ENCODE assay signal across 6 cellular contexts in genomic region chr1:44820328-44820944, GRCh38. TPM values are rescaled to one million over a fixed set of nuclear protein-coding genes. Genes with fewer than 3 reads are reported as not detected.
DNase-seq lines count a peak whose midpoint lies in the region; TF ChIP-seq lines count a peak whose summit lies in the region.

No MANE protein-coding gene starts in this region.

- DNase-seq in T-helper 1 cell (no peak), cardiac muscle cell (ENCODE audit: low read depth in 1 of 2, low spot score in 1 of 2) (no peak), thyroid gland (peak in 1 of 2 donors; percentile 18), LoVo (ENCODE audit: low spot score) (no peak)
- no peak for DNase-seq in NK-92 treated with Interleukin-12 subunit alpha and Interleukin-12 subunit beta, amount 100 ng/mL, for 24 hours (lab: John Stamatoyannopoulos, UW)

- TF ChIP-seq POLR2A in thyroid gland (IDR thresholded peaks at IDR 0.05), result no peak

- H3K27ac ChIP-seq in cardiac muscle cell, result peak overlapping the region; percentile 98
- peak overlapping the region; percentile 97 to 98 (median 97) for H3K27ac ChIP-seq in thyroid gland

- H3K36me3 Mint-ChIP-seq in T-helper 1 cell treated with Interleukin-12 subunit alpha and Interleukin-12 subunit beta and Interleukin-4 antibody, amounts not matched to agents 30 μg/mL and 1 μg/mL, for 36 hours (ENCODE audit: low read depth), result peaks cover 8% of the 10 kb centered on the region

- H3K4me1 ChIP-seq in cardiac muscle cell (ENCODE audit: low read depth) (no peaks in the 10 kb centered on the region), thyroid gland (peaks cover 4 to 25% of the 10 kb centered on the region in 2 donors)

- H3K27me3 Mint-ChIP-seq in T-helper 1 cell treated with Interleukin-12 subunit alpha and Interleukin-12 subunit beta and Interleukin-4 antibody, amounts not matched to agents 30 μg/mL and 1 μg/mL, for 36 hours (ENCODE audit: low read depth), result no peaks in the 10 kb centered on the region

- peak overlapping the region; percentile 87 for H3K4me3 Mint-ChIP-seq in T-helper 1 cell treated with Interleukin-12 subunit alpha and Interleukin-12 subunit beta and Interleukin-4 antibody, amounts not matched to agents 30 μg/mL and 1 μg/mL, for 36 hours

- H3K27me3 ChIP-seq in cardiac muscle cell (no peaks in the 10 kb centered on the region), thyroid gland (no peaks in the 10 kb centered on the region)

- peaks cover 31% of the 10 kb centered on the region for H3K4me1 Mint-ChIP-seq in T-helper 1 cell treated with Interleukin-12 subunit alpha and Interleukin-12 subunit beta and Interleukin-4 antibody, amounts not matched to agents 30 μg/mL and 1 μg/mL, for 36 hours (ENCODE audit: low read depth)

- H3K4me3 ChIP-seq in cardiac muscle cell (peak overlapping the region; percentile 23), thyroid gland (replicated peaks in 1 of 3) (peak overlapping the region in 1 of 3 donors; percentile 38)

- H3K36me3 ChIP-seq in cardiac muscle cell (no peaks in the 10 kb centered on the region), thyroid gland (no peaks in the 10 kb centered on the region)

- intact Hi-C loops in thyroid gland (cut with DNase I), result no loop called here

- H3K9me3 ChIP-seq in cardiac muscle cell (ENCODE audit: low read depth) (no peaks in the 10 kb centered on the region), thyroid gland (no peaks in the 10 kb centered on the region)

- H3K9me3 Mint-ChIP-seq in T-helper 1 cell treated with Interleukin-12 subunit alpha and Interleukin-12 subunit beta and Interleukin-4 antibody, amounts not matched to agents 30 μg/mL and 1 μg/mL, for 36 hours, result no peaks in the 10 kb centered on the region

- TF ChIP-seq CTCF in cardiac muscle cell (IDR thresholded peaks at IDR 0.05; ENCODE audit: low read depth, low read length), result no peak
- TF ChIP-seq CTCF in thyroid gland (IDR thresholded peaks at IDR 0.05), result peak in 1 of 6 experiments; percentile 18

- 31 to 33% methylated on average over 15 to 20 of the region's 21 CpGs for WGBS in thyroid gland, 2 donors

- peak overlapping the region; percentile 99 for H3K27ac Mint-ChIP-seq in T-helper 1 cell treated with Interleukin-12 subunit alpha and Interleukin-12 subunit beta and Interleukin-4 antibody, amounts not matched to agents 30 μg/mL and 1 μg/mL, for 36 hours

RNA-seq across cellular contexts. Expression of gene BTBD19, which starts 12.1 kb away (rescaled TPM):
- total RNA-seq in cardiac muscle cell (1.3 and 3.4 TPM in 2 replicates), thyroid gland (10 to 100 TPM in 2 of 4 donors, 1 to 10 TPM in 2; 7.3 to 14.9 (median 9.2) TPM)
- 0.98 and 2.1 TPM in 2 replicates for polyA plus RNA-seq in cardiac muscle cell

RNA-seq across cellular contexts. Expression of gene DYNLT4, which starts 13.3 kb away (rescaled TPM):
- total RNA-seq in cardiac muscle cell (0.32 TPM in 1 of 2 replicates, not detected in the other), thyroid gland (1 to 10 TPM in 1 of 4 donors, under 1 TPM in 1, not detected in 2; 0.67 to 1.0 TPM)
- 0.43 and 0.95 TPM in 2 replicates for polyA plus RNA-seq in cardiac muscle cell

RNA-seq across cellular contexts. Expression of gene PLK3, which starts 20.3 kb away (rescaled TPM):
- 6.2 and 9.5 TPM in 2 replicates for total RNA-seq in cardiac muscle cell
- polyA plus RNA-seq in cardiac muscle cell, result 6.3 and 12.4 TPM in 2 replicates
- 10 to 100 TPM in 3 of 4 donors, 1 to 10 TPM in 1; 7.4 to 18.4 (median 13.6) TPM for total RNA-seq in thyroid gland

RNA-seq across cellular contexts. Expression of gene PTCH2, which starts 22.6 kb away (rescaled TPM):
- total RNA-seq in cardiac muscle cell, result 0.53 and 0.66 TPM in 2 replicates
- 0.65 and 0.97 TPM in 2 replicates for polyA plus RNA-seq in cardiac muscle cell
- 1 to 10 TPM in 1 of 4 donors, under 1 TPM in 3; 0.15 to 1.0 (median 0.52) TPM for total RNA-seq in thyroid gland

RNA-seq across cellular contexts. Expression of gene BEST4, which starts 32.5 kb away (rescaled TPM):
- total RNA-seq in cardiac muscle cell (0.32 and 0.98 TPM in 2 replicates), thyroid gland (under 1 TPM in 2 of 4 donors, not detected in 2; 0.42 to 0.56 TPM)
- polyA plus RNA-seq in cardiac muscle cell, result 1.4 and 1.5 TPM in 2 replicates
